Comparison of ENCODE assay signal across 8 cellular contexts in the genomic region with DNA sequence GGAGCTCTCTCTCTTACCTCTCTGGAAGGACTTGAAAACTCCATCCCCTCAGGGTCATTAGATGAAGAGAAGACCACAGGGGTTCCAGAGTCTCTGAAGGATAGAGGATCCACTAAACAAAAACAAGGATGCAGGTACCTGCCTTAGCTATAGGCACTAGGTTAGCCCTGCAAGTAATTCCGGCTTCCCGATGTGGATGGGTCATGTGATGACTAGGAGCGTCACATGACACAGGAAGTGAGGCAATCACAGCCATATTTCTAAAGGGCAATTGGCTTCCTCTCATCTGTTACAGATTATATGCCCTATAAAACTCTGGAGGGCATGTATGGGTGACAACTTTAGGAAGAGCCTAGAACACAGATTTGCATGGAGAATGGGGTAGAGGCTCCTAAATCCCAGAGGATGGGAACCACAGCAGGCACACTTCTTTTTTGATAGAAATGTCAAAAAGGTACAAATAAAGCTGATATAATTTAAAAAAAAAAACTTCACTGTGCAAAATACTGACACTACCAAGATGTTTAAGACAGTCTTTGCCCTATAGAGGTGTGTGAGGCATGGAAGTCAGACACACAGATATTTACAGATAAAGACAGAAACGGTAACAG. TPM values are rescaled to one million over a fixed set of nuclear protein-coding genes. Genes with fewer than 3 reads are reported as not detected.
DNase-seq lines count a peak whose midpoint lies in the region; ATAC-seq and TF ChIP-seq lines count a peak whose summit lies in the region.

No MANE protein-coding gene starts in this region.

- ATAC-seq in heart left ventricle (peak in 3 of 4 donors; percentile 37 to 50 (median 40)), HG02678 (IDR thresholded peaks at IDR 0.05; ENCODE audit: unreplicated experiment) (no peak), GM21526 (IDR thresholded peaks at IDR 0.05; ENCODE audit: low FRiP score, unreplicated experiment) (no peak)

- H3K4me3 ChIP-seq in SU-DHL-6 (ENCODE audit: insufficient read depth, low read length, poor library complexity, severe bottlenecking): peak overlapping the region; percentile 59
- H3K4me3 ChIP-seq in heart left ventricle: peak overlapping the region in 11 of 12 donors; percentile 14 to 61 (median 49)
- H3K4me3 ChIP-seq in parathyroid adenoma (ENCODE audit: low read depth, low read length): peak overlapping the region; percentile 43

- H3K36me3 ChIP-seq in SU-DHL-6 (ENCODE audit: low read length): no peaks in the 10 kb centered on the region
- peaks cover 0 to 33% (median 24%) of the 10 kb centered on the region in 9 donors for H3K36me3 ChIP-seq in heart left ventricle
- no peaks in the 10 kb centered on the region for H3K36me3 ChIP-seq in parathyroid adenoma (ENCODE audit: control insufficient read depth, insufficient read depth, low read length)

- no peak for TF ChIP-seq POLR2A in heart left ventricle (IDR thresholded peaks at IDR 0.05)

- H3F3A ChIP-seq in SU-DHL-6 (ENCODE audit: insufficient read depth): peaks cover 20% of the 10 kb centered on the region

- H3K27me3 ChIP-seq in SU-DHL-6 (ENCODE audit: low read length) (no peaks in the 10 kb centered on the region), heart left ventricle (peaks cover 0 to 4% (median 0%) of the 10 kb centered on the region in 9 donors), parathyroid adenoma (ENCODE audit: control insufficient read depth, insufficient read depth, low read length) (no peaks in the 10 kb centered on the region)

- H3K79me2 ChIP-seq in SU-DHL-6 (ENCODE audit: insufficient read depth, low read length) (peaks cover 13% of the 10 kb centered on the region; the same call in 1 of the 2 replicates), parathyroid adenoma (peaks cover 4% of the 10 kb centered on the region)

- H3K27ac ChIP-seq in SU-DHL-6 (ENCODE audit: low read depth, low read length): peak overlapping the region; percentile 59
- peak overlapping the region in 6 of 12 donors; percentile 6 to 69 (median 26) for H3K27ac ChIP-seq in heart left ventricle
- no peak overlapping the region for H3K27ac ChIP-seq in parathyroid adenoma

- peak; percentile 80 for DNase-seq in GM13977 (ENCODE audit: low spot score)
- DNase-seq in NCI-H1694 (lab: John Stamatoyannopoulos, UW): peak; percentile 89
- peak; percentile 76 for DNase-seq in amniotic stem cell (lab: John Stamatoyannopoulos, UW)
- DNase-seq in heart left ventricle: peak in 4 of 5 donors; percentile 61 to 76 (median 73)

- in situ Hi-C loops in GM13977 (cut with MboI; ENCODE audit: low pct_unique_long_range_greater_than_20kb, low sequenced_read_pairs, unreplicated experiment): no loop called here

- H3K9me3 ChIP-seq in SU-DHL-6 (ENCODE audit: insufficient read depth, low read length): no peaks in the 10 kb centered on the region
- H3K9me3 ChIP-seq in heart left ventricle: no peaks in the 10 kb centered on the region
- H3K9me3 ChIP-seq in parathyroid adenoma (ENCODE audit: control insufficient read depth, low read length): no peaks in the 10 kb centered on the region

- peak overlapping the region; percentile 52 for H3K4me2 ChIP-seq in SU-DHL-6 (ENCODE audit: low read depth, low read length, poor library complexity, severe bottlenecking)
- peak overlapping the region; percentile 49 for H3K4me2 ChIP-seq in parathyroid adenoma (ENCODE audit: low read length)

- WGBS in heart left ventricle, 4 donors: 19 to 24% (median 20%) methylated on average over 3 to 4 of the region's 4 CpGs

- peaks cover 0 to 41% (median 22%) of the 10 kb centered on the region in 12 donors for H3K4me1 ChIP-seq in heart left ventricle
- no peaks in the 10 kb centered on the region for H3K4me1 ChIP-seq in parathyroid adenoma

- H2AFZ ChIP-seq in SU-DHL-6 (ENCODE audit: low read depth, low read length, severe bottlenecking) (no peak overlapping the region), parathyroid adenoma (peak overlapping the region; percentile 63)

- H4K20me1 ChIP-seq in SU-DHL-6 (ENCODE audit: low read depth, low read length): no peaks in the 10 kb centered on the region

- no peak for TF ChIP-seq CTCF in GM13977 (IDR thresholded peaks at IDR 0.05; ENCODE audit: extremely low read depth, insufficient read depth, missing control alignments)
- no peak for TF ChIP-seq CTCF in SU-DHL-6 (IDR thresholded peaks at IDR 0.05; ENCODE audit: insufficient read depth, low read length, poor library complexity, severe bottlenecking)
- no peak for TF ChIP-seq CTCF in heart left ventricle (IDR thresholded peaks at IDR 0.05)
- no peak for TF ChIP-seq CTCF in parathyroid adenoma (IDR thresholded peaks at IDR 0.05)

- no peaks in the 10 kb centered on the region for H3K9me2 ChIP-seq in SU-DHL-6 (replicated peaks; ENCODE audit: insufficient read depth, low read length)

- intact Hi-C loops in heart left ventricle (cut with DNase I): loop anchor here in 4 of 10 donors (5.0 kb wide), 1 partner anchor 34 kb away; a partner anchor contains a TSS

- H3K9ac ChIP-seq in SU-DHL-6 (ENCODE audit: low read length) (peak overlapping the region; percentile 53), parathyroid adenoma (no peak overlapping the region)

RNA-seq across cellular contexts. Expression of a gene that starts 14.1 kb away (rescaled TPM):
- total RNA-seq in heart left ventricle: 10 to 100 TPM; 10.5 to 24.4 (median 12.8) TPM
- polyA plus RNA-seq in heart left ventricle: 10 to 100 TPM in 1 of 2 donors, 1 to 10 TPM in 1; 5.1 to 21.6 TPM

RNA-seq across cellular contexts. Expression of a gene that starts 21.0 kb away (rescaled TPM):
- total RNA-seq in heart left ventricle: 10 to 100 TPM; 51.2 to 92.8 (median 65.8) TPM
- polyA plus RNA-seq in heart left ventricle: 100 to 1,000 TPM in 1 of 2 donors, 10 to 100 TPM in 1; 53.3 to 123 TPM

RNA-seq across cellular contexts. Expression of a gene that starts 32.1 kb away (rescaled TPM):
- total RNA-seq in heart left ventricle: 10 to 100 TPM in 8 of 9 donors, 1 to 10 TPM in 1; 9.6 to 26.1 (median 17.2) TPM
- polyA plus RNA-seq in heart left ventricle: 10 to 100 TPM; 15.9 to 22.8 TPM

RNA-seq across cellular contexts. Expression of a gene that starts 32.7 kb away (rescaled TPM):
- 10 to 100 TPM; 14.1 to 32.2 (median 19.3) TPM for total RNA-seq in heart left ventricle
- 10 to 100 TPM; 28.1 to 37.1 TPM for polyA plus RNA-seq in heart left ventricle

RNA-seq across cellular contexts. Expression of a gene that starts 33.5 kb away (rescaled TPM):
- total RNA-seq in heart left ventricle: 10 to 100 TPM in 2 of 9 donors, 1 to 10 TPM in 7; 3.0 to 22.2 (median 5.5) TPM
- polyA plus RNA-seq in heart left ventricle: 1 to 10 TPM; 2.7 to 6.8 TPM

Comparison
In these comparisons a context has a peak if more than half of its experiments do, and no peak if none do; other contexts are left out.
1. ATAC-seq: peak in heart left ventricle (3 of 4); none in HG02678 (single experiment) and GM21526 (single experiment).
2. Peak in every context shown above with its lines, with median percentiles within 50 percentile points of each other: DNase-seq and H3K4me3 ChIP-seq.